In genomic region chr3:13831386-13831996, GRCh38 we compare ENCODE assay signal across 19 cellular contexts. TPM values are rescaled to one million over a fixed set of nuclear protein-coding genes. Genes with fewer than 3 reads are reported as not detected.
DNase-seq lines count a peak whose midpoint lies in the region; ATAC-seq and TF ChIP-seq lines count a peak whose summit lies in the region.
"Had no signal": no experiment of that assay in that cellular context is flagged by ENCODE, and none has a peak within 500 bp of the region (broad histone marks: within the 10 kb centered on the region; RNA-seq: fewer than 3 reads in every experiment).

No MANE protein-coding gene starts in this region.

- H3K27me3 Mint-ChIP-seq in activated CD4-positive, alpha-beta T cell treated with anti-CD3 and anti-CD28 coated beads, Interleukin-2, amount 10 ng/mL, durations not matched to agents 7 days and 5 days: no peaks in the 10 kb centered on the region
- H3K27me3 Mint-ChIP-seq in T-helper 17 cell (peaks cover 5% of the 10 kb centered on the region), neural progenitor cell (ENCODE audit: insufficient read depth, low read depth) (peaks cover 7% of the 10 kb centered on the region)
- no peaks in the 10 kb centered on the region for H3K27me3 Mint-ChIP-seq in CD4-positive, alpha-beta memory T cell
- H3K27me3 Mint-ChIP-seq: CD4-positive, alpha-beta T cell had no signal

- CTCF ChIA-PET in activated CD4-positive, alpha-beta T cell treated with anti-CD3 and anti-CD28 coated beads, Interleukin-2, amount 10 ng/mL, durations not matched to agents 7 days and 5 days (lab: Charles Lee): no interaction called here
- CTCF ChIA-PET in CD4-positive, alpha-beta memory T cell (lab: Charles Lee; ENCODE audit: partially characterized antibody): no interaction called here

- no peak for DNase-seq in activated CD4-positive, alpha-beta T cell treated with anti-CD3 and anti-CD28 coated beads, Interleukin-2, amount 10 ng/mL, durations not matched to agents 7 days and 5 days
- DNase-seq in activated CD4-positive, alpha-beta T cell treated with anti-CD3 and anti-CD28 coated beads for 1 hour: no peak
- no peak for DNase-seq in T-helper 17 cell
- DNase-seq in neural progenitor cell (ENCODE audit: low spot score): no peak
- DNase-seq in spleen: peak; percentile 64
- DNase-seq in CD4-positive, alpha-beta memory T cell: no peak
- no peak for DNase-seq in activated CD4-positive, CD25-positive, alpha-beta regulatory T cell (lab: John Stamatoyannopoulos, UW)
- no peak for DNase-seq in activated effector memory CD4-positive, alpha-beta T cell treated with Interleukin-2 at 50 U/mL for 16 hours
- DNase-seq: AML-193; CD4-positive, alpha-beta T cell; DMS79 treated with DMSO at 0.1 percent for 48 hours; GF-D8; HCEC 1CT; HFFc6; IMR-90 had no signal

- ATAC-seq in T-helper 17 cell: no peak
- ATAC-seq: A549 had no signal

- H3K4me1 Mint-ChIP-seq in activated CD4-positive, alpha-beta T cell treated with anti-CD3 and anti-CD28 coated beads, Interleukin-2, amount 10 ng/mL, durations not matched to agents 7 days and 5 days: no peaks in the 10 kb centered on the region
- H3K4me1 Mint-ChIP-seq in T-helper 17 cell (peaks cover 31% of the 10 kb centered on the region), neural progenitor cell (peaks cover 16% of the 10 kb centered on the region)
- peaks cover 13 to 53% (median 27%) of the 10 kb centered on the region in 4 donors for H3K4me1 Mint-ChIP-seq in CD4-positive, alpha-beta memory T cell

- H3K27me3 ChIP-seq in neural progenitor cell (no peaks in the 10 kb centered on the region), spleen (replicated peaks in 1 of 7) (peaks cover 0 to 9% (median 0%) of the 10 kb centered on the region in 7 donors)
- no peaks in the 10 kb centered on the region for H3K27me3 ChIP-seq in CD4-positive, alpha-beta memory T cell (ENCODE audit: insufficient read depth, low read length)

- TF ChIP-seq POLR2A in spleen (IDR thresholded peaks at IDR 0.05): no peak

- no peak overlapping the region for H3K4me3 Mint-ChIP-seq in activated CD4-positive, alpha-beta T cell treated with anti-CD3 and anti-CD28 coated beads, Interleukin-2, amount 10 ng/mL, durations not matched to agents 7 days and 5 days
- H3K4me3 Mint-ChIP-seq in T-helper 17 cell: no peak overlapping the region
- H3K4me3 Mint-ChIP-seq in neural progenitor cell: no peak overlapping the region
- no peak overlapping the region for H3K4me3 Mint-ChIP-seq in CD4-positive, alpha-beta memory T cell
- H3K4me3 Mint-ChIP-seq: CD4-positive, alpha-beta T cell; HFFc6 had no signal

- H3K36me3 Mint-ChIP-seq in activated CD4-positive, alpha-beta T cell treated with anti-CD3 and anti-CD28 coated beads, Interleukin-2, amount 10 ng/mL, durations not matched to agents 7 days and 5 days (ENCODE audit: low read depth): no peaks in the 10 kb centered on the region
- peaks cover 10% of the 10 kb centered on the region for H3K36me3 Mint-ChIP-seq in T-helper 17 cell (ENCODE audit: low read depth)
- no peaks in the 10 kb centered on the region for H3K36me3 Mint-ChIP-seq in neural progenitor cell
- peaks cover 22 to 23% of the 10 kb centered on the region in 2 donors for H3K36me3 Mint-ChIP-seq in CD4-positive, alpha-beta memory T cell

- no peak overlapping the region for H2AFZ ChIP-seq in neural progenitor cell (replicated peaks)

- H3K4me3 ChIP-seq in neural progenitor cell (no peak overlapping the region), spleen (no peak overlapping the region)
- H3K4me3 ChIP-seq in CD4-positive, alpha-beta memory T cell (ENCODE audit: low read length in 2 of 2): no peak overlapping the region
- H3K4me3 ChIP-seq: A549 had no signal

- intact Hi-C loops in spleen (cut with DNase I; ENCODE audit: low total_unique reads): no loop called here
- intact Hi-C loops in CD4-positive, alpha-beta memory T cell (cut with micrococcal nuclease): no loop called here

- H3K27ac ChIP-seq in neural progenitor cell (no peak overlapping the region), spleen (no peak overlapping the region)
- no peak overlapping the region for H3K27ac ChIP-seq in CD4-positive, alpha-beta memory T cell (ENCODE audit: low read depth, low read length)
- H3K27ac ChIP-seq: 22Rv1, A549, C4-2B had no signal

- WGBS in spleen, 5 donors: 78 to 94% (median 88%) methylated on average over 8 of the region's 8 CpGs

- no peak overlapping the region for H3K4me2 ChIP-seq in neural progenitor cell
- H3K4me2 ChIP-seq: A549 had no signal

- H3K27ac Mint-ChIP-seq in activated CD4-positive, alpha-beta T cell treated with anti-CD3 and anti-CD28 coated beads, Interleukin-2, amount 10 ng/mL, durations not matched to agents 7 days and 5 days: peak overlapping the region; percentile 38
- H3K27ac Mint-ChIP-seq in T-helper 17 cell (peak overlapping the region; percentile 39), neural progenitor cell (peak overlapping the region; percentile 96)
- no peak overlapping the region for H3K27ac Mint-ChIP-seq in CD4-positive, alpha-beta memory T cell
- H3K27ac Mint-ChIP-seq: CD4-positive, alpha-beta T cell; HFFc6 had no signal

- no peak overlapping the region for H3K9ac ChIP-seq in neural progenitor cell

- no peaks in the 10 kb centered on the region for H3K36me3 ChIP-seq in neural progenitor cell
- H3K36me3 ChIP-seq in spleen: no peaks in the 10 kb centered on the region
- H3K36me3 ChIP-seq in CD4-positive, alpha-beta memory T cell (ENCODE audit: insufficient read depth, low read length): no peaks in the 10 kb centered on the region

- TF ChIP-seq CTCF in neural progenitor cell (IDR thresholded peaks at IDR 0.05): no peak
- TF ChIP-seq CTCF in spleen (IDR thresholded peaks at IDR 0.05 in 8 of 11, conservative IDR thresholded peaks at IDR 0.05 in 3 of 11): no peak

- H3F3A ChIP-seq in neural progenitor cell (ENCODE audit: low read depth): no peaks in the 10 kb centered on the region

- POLR2A ChIA-PET in activated CD4-positive, alpha-beta T cell treated with anti-CD3 and anti-CD28 coated beads, Interleukin-2, amount 10 ng/mL, durations not matched to agents 7 days and 5 days (lab: Charles Lee): no interaction called here
- POLR2A ChIA-PET in CD4-positive, alpha-beta memory T cell (lab: Charles Lee; ENCODE audit: partially characterized antibody): interaction anchor here (1.4 kb wide), 1 partner anchor 10 kb away, joined by 3 read pairs; no protein-coding TSS in a partner anchor

- no peaks in the 10 kb centered on the region for H3K79me2 ChIP-seq in neural progenitor cell (ENCODE audit: low read depth)

- H3K9me3 ChIP-seq in T-helper 17 cell (ENCODE audit: control insufficient read depth, low read length, poor library complexity, severe bottlenecking): no peaks in the 10 kb centered on the region
- no peaks in the 10 kb centered on the region for H3K9me3 ChIP-seq in neural progenitor cell (ENCODE audit: low read depth)
- no peaks in the 10 kb centered on the region for H3K9me3 ChIP-seq in spleen
- no peaks in the 10 kb centered on the region for H3K9me3 ChIP-seq in CD4-positive, alpha-beta memory T cell (ENCODE audit: control insufficient read depth in 1 of 2, low read length in 2 of 2)
- H3K9me3 ChIP-seq: A549 had no signal

- no peaks in the 10 kb centered on the region for H4K20me1 ChIP-seq in neural progenitor cell (ENCODE audit: low read depth)

- no peaks in the 10 kb centered on the region for H3K9me3 Mint-ChIP-seq in activated CD4-positive, alpha-beta T cell treated with anti-CD3 and anti-CD28 coated beads, Interleukin-2, amount 10 ng/mL, durations not matched to agents 7 days and 5 days
- H3K9me3 Mint-ChIP-seq in neural progenitor cell: peaks cover 2% of the 10 kb centered on the region
- peaks cover 0 to 3% (median 0%) of the 10 kb centered on the region in 8 donors for H3K9me3 Mint-ChIP-seq in CD4-positive, alpha-beta memory T cell
- H3K9me3 Mint-ChIP-seq: CD4-positive, alpha-beta T cell had no signal

- H3K4me1 ChIP-seq in neural progenitor cell (peaks cover 2% of the 10 kb centered on the region), spleen (peaks cover 0 to 14% (median 0%) of the 10 kb centered on the region in 6 donors)
- no peaks in the 10 kb centered on the region for H3K4me1 ChIP-seq in CD4-positive, alpha-beta memory T cell (ENCODE audit: insufficient read depth, low read length)
- H3K4me1 ChIP-seq: A549 had no signal

RNA-seq across cellular contexts. Expression of gene WNT7A, which starts 48.4 kb away (rescaled TPM):
- total RNA-seq in activated CD4-positive, alpha-beta T cell treated with anti-CD3 and anti-CD28 coated beads, Interleukin-2, amount 10 ng/mL, durations not matched to agents 7 days and 5 days: under 1 TPM; 0.20 to 0.29 TPM
- total RNA-seq in T-helper 17 cell: 10 to 100 TPM; 10.1 to 14.5 TPM
- total RNA-seq in neural progenitor cell (ENCODE audit: low replicate concordance): not detected in 2 replicates
- total RNA-seq in spleen: 1 to 10 TPM; 1.4 to 6.3 (median 2.4) TPM
- polyA plus RNA-seq in spleen: 1 to 10 TPM in 1 of 3 donors, under 1 TPM in 2; 0.52 to 1.1 (median 0.59) TPM
- total RNA-seq in CD4-positive, alpha-beta memory T cell: 10 to 100 TPM; 18.0 to 19.3 TPM
- polyA plus RNA-seq in CD4-positive, alpha-beta memory T cell: 1 to 10 TPM; 8.3 to 9.0 TPM
- total RNA-seq: HFFc6, IMR-90 had no signal
- polyA plus RNA-seq: BJ, IMR-90 had no signal

Comparison
In these comparisons a context has a peak if more than half of its experiments do, and no peak if none do; other contexts are left out.
1. H3K27ac Mint-ChIP-seq: peak in activated CD4-positive, alpha-beta T cell treated with anti-CD3 and anti-CD28 coated beads, Interleukin-2, amount 10 ng/mL, durations not matched to agents 7 days and 5 days (single experiment), T-helper 17 cell (single experiment) and neural progenitor cell (single experiment); none in CD4-positive, alpha-beta memory T cell (0 of 7).